Comparison of ENCODE assay signal across 8 cellular contexts in genomic region chr4:10115271-10115656, GRCh38. TPM values are rescaled to one million over a fixed set of nuclear protein-coding genes. Genes with fewer than 3 reads are reported as not detected.
A peak's percentile ranks its signal among the peaks of the same experiment; 100 is the strongest.
DNase-seq lines count a peak whose midpoint lies in the region; TF ChIP-seq lines count a peak whose summit lies in the region.

No MANE protein-coding gene starts in this region.

- CTCF ChIA-PET in HEK293 (lab: Yijun Ruan, JAX) = no interaction called here

- no CpG with 5 or more reads among the region's 8 CpGs for WGBS in neuronal stem cell (ENCODE audit: extremely low coverage in 2 of 2, insufficient read length in 2 of 2, insufficient replicate concordance in 1 of 2), 2 donors

- no peak overlapping the region for H2BK5ac ChIP-seq in neuronal stem cell (ENCODE audit: low read length)

- H3K23ac ChIP-seq in neuronal stem cell (ENCODE audit: low read depth, low read length, poor library complexity) = no peak overlapping the region

- no peak overlapping the region for H3K14ac ChIP-seq in neuronal stem cell (ENCODE audit: low read length)

- H3K27me3 ChIP-seq in SU-DHL-6 (ENCODE audit: low read length) (no peaks in the 10 kb centered on the region), rectal smooth muscle tissue (ENCODE audit: control insufficient read depth, insufficient read depth, low read length) (no peaks in the 10 kb centered on the region), neuronal stem cell (ENCODE audit: control insufficient read depth in 3 of 3, insufficient read depth in 3 of 3, low read depth in 1 of 3, low read length in 3 of 3) (no peaks in the 10 kb centered on the region)

- H3K4me1 ChIP-seq in HEK293 (ENCODE audit: control insufficient read depth, insufficient read depth, low read length) = no peaks in the 10 kb centered on the region
- peaks cover 67% of the 10 kb centered on the region for H3K4me1 ChIP-seq in rectal smooth muscle tissue (ENCODE audit: control insufficient read depth, insufficient read depth, low read length)
- peaks cover 8 to 11% of the 10 kb centered on the region in 2 donors for H3K4me1 ChIP-seq in neuronal stem cell (ENCODE audit: control insufficient read depth in 2 of 2, insufficient read depth in 1 of 2, low read depth in 1 of 2, low read length in 2 of 2)

- H2AFZ ChIP-seq in SU-DHL-6 (ENCODE audit: low read depth, low read length, severe bottlenecking) (no peak overlapping the region), neuronal stem cell (ENCODE audit: low read length) (no peak overlapping the region)

- H3K9me2 ChIP-seq in SU-DHL-6 (replicated peaks; ENCODE audit: insufficient read depth, low read length) = no peaks in the 10 kb centered on the region

- POLR2A ChIA-PET in HEK293 (lab: Yijun Ruan, JAX) = no interaction called here

- H3K9me3 ChIP-seq in HEK293 (ENCODE audit: control insufficient read depth, insufficient read depth, low read depth, low read length) (no peaks in the 10 kb centered on the region), SU-DHL-6 (ENCODE audit: insufficient read depth, low read length) (no peaks in the 10 kb centered on the region), neuronal stem cell (replicated peaks in 1 of 2; ENCODE audit: control insufficient read depth in 2 of 2, insufficient read depth in 1 of 2, low read depth in 1 of 2, low read length in 2 of 2) (no peaks in the 10 kb centered on the region)

- peak; percentile 66 for DNase-seq in fibroblast of peridontal ligament (ENCODE audit: extremely low read depth)
- DNase-seq in NCI-H524 (lab: John Stamatoyannopoulos, UW) = no peak
- DNase-seq in stimulated activated CD8-positive, alpha-beta memory T cell treated with anti-CD3 and anti-CD28 coated beads, Interleukin-4, amount 100 ng/mL, for 48 hours = no peak
- DNase-seq in neuronal stem cell (ENCODE audit: low spot score) = no peak
- DNase-seq in globus pallidus (ENCODE audit: low spot score) = no peak

- H4K91ac ChIP-seq in neuronal stem cell (ENCODE audit: low read depth, low read length, poor library complexity) = no peak overlapping the region

- H3K4ac ChIP-seq in neuronal stem cell (ENCODE audit: low read length) = no peak overlapping the region

- H3K27ac ChIP-seq in HEK293 (ENCODE audit: extremely low read depth, low read depth, low read length) (no peak overlapping the region), SU-DHL-6 (ENCODE audit: low read depth, low read length) (no peak overlapping the region), rectal smooth muscle tissue (ENCODE audit: low read depth, low read length) (peak overlapping the region; percentile 95), neuronal stem cell (replicated peaks; ENCODE audit: low read length) (no peak overlapping the region)

- peaks cover 59% of the 10 kb centered on the region for H3K79me2 ChIP-seq in SU-DHL-6 (ENCODE audit: insufficient read depth, low read length)

- no peak overlapping the region for H2BK120ac ChIP-seq in neuronal stem cell (ENCODE audit: low read depth, low read length)

- no peak overlapping the region for H2BK15ac ChIP-seq in neuronal stem cell (ENCODE audit: low read length)

- no peaks in the 10 kb centered on the region for H3F3A ChIP-seq in SU-DHL-6 (ENCODE audit: insufficient read depth)

- peaks cover 4 to 54% of the 10 kb centered on the region in 2 experiments; a peak in 2 of 3 replicates for H3K36me3 ChIP-seq in HEK293 (ENCODE audit: control insufficient read depth in 2 of 2, insufficient read depth in 1 of 2, low read length in 2 of 2)
- H3K36me3 ChIP-seq in SU-DHL-6 (ENCODE audit: low read length) = peaks cover 18% of the 10 kb centered on the region
- H3K36me3 ChIP-seq in rectal smooth muscle tissue (ENCODE audit: control insufficient read depth, insufficient read depth, low read length) = peaks cover 46% of the 10 kb centered on the region
- H3K36me3 ChIP-seq in neuronal stem cell (replicated peaks in 1 of 2; ENCODE audit: control insufficient read depth in 2 of 2, insufficient read depth in 2 of 2, low read length in 2 of 2) = peaks cover 41 to 56% of the 10 kb centered on the region in 2 donors

- H3K18ac ChIP-seq in neuronal stem cell (ENCODE audit: low read length) = no peak overlapping the region

- H3K4me2 ChIP-seq in SU-DHL-6 (ENCODE audit: low read depth, low read length, poor library complexity, severe bottlenecking) = peak overlapping the region; percentile 59
- H3K4me2 ChIP-seq in neuronal stem cell (ENCODE audit: insufficient read depth, low read length, poor library complexity, severe bottlenecking) = no peak overlapping the region

- H3K79me1 ChIP-seq in neuronal stem cell (ENCODE audit: low read depth, low read length) = peaks cover 8% of the 10 kb centered on the region

- no peak overlapping the region for H4K8ac ChIP-seq in neuronal stem cell (ENCODE audit: low read depth, low read length)

- TF ChIP-seq CTCF in HEK293 (tag by site-specific recombination; IDR thresholded peaks at IDR 0.05) (no peak), SU-DHL-6 (IDR thresholded peaks at IDR 0.05; ENCODE audit: insufficient read depth, low read length, poor library complexity, severe bottlenecking) (no peak)

- peak overlapping the region; percentile 90 for H3K9ac ChIP-seq in SU-DHL-6 (ENCODE audit: low read length)
- peak overlapping the region; percentile 93 for H3K9ac ChIP-seq in rectal smooth muscle tissue (ENCODE audit: low read length)
- no peak overlapping the region for H3K9ac ChIP-seq in neuronal stem cell (ENCODE audit: low read depth, low read length, poor library complexity)

- H3K4me3 ChIP-seq in HEK293 (ENCODE audit: low read depth, low read length) (peak overlapping the region; percentile 75), SU-DHL-6 (ENCODE audit: insufficient read depth, low read length, poor library complexity, severe bottlenecking) (peak overlapping the region; percentile 92), rectal smooth muscle tissue (ENCODE audit: low read length) (peak overlapping the region; percentile 89), neuronal stem cell (ENCODE audit: low read length in 2 of 2) (peak overlapping the region in 1 of 2 donors; percentile 63)

- H4K20me1 ChIP-seq in SU-DHL-6 (ENCODE audit: low read depth, low read length) = peaks cover 21% of the 10 kb centered on the region; the same call in 1 of the 2 replicates

- H2AK5ac ChIP-seq in neuronal stem cell (ENCODE audit: low read depth, low read length) = no peak overlapping the region

- no peak overlapping the region for H2BK12ac ChIP-seq in neuronal stem cell (ENCODE audit: low read length)

TF ChIP-seq in HEK293, 187 proteins besides CTCF, POLR2A, EP300 and RAD21:
- TF ChIP-seq ZNF202 (tag by site-specific recombination; IDR thresholded peaks at IDR 0.05; ENCODE audit: borderline replicate concordance) = no peak
- TF ChIP-seq ZSCAN16 (tag by site-specific recombination; IDR thresholded peaks at IDR 0.05) = no peak
- TF ChIP-seq ZNF362 (tag by site-specific recombination; IDR thresholded peaks at IDR 0.05) = no peak
- no peak for TF ChIP-seq ZNF24 (tag by site-specific recombination; IDR thresholded peaks at IDR 0.05)
- TF ChIP-seq ZSCAN30 (tag by site-specific recombination; IDR thresholded peaks at IDR 0.05) = no peak
- no peak for TF ChIP-seq ZNF398 (tag by site-specific recombination; IDR thresholded peaks at IDR 0.05)
- TF ChIP-seq ZNF169 (tag by site-specific recombination; IDR thresholded peaks at IDR 0.05) = no peak
- TF ChIP-seq ZNF830 (tag by site-specific recombination; IDR thresholded peaks at IDR 0.05; ENCODE audit: low read depth) = no peak
TF ChIP-seq in HEK293: peak in this region for 0.

RNA-seq across cellular contexts. Expression of gene WDR1, which starts 1.3 kb away (rescaled TPM):
- 78.8 TPM for polyA plus RNA-seq in neuronal stem cell (2013, experiment 1 of 2)
- 78.7 TPM for polyA plus RNA-seq in neuronal stem cell (2013, experiment 2 of 2)
